In genomic region chr6:42885702-42886101, GRCh38 we compare ENCODE assay signal across 26 cellular contexts. TPM values are rescaled to one million over a fixed set of nuclear protein-coding genes. Genes with fewer than 3 reads are reported as not detected.
A peak's percentile ranks its signal among the peaks of the same experiment; 100 is the strongest.
DNase-seq lines count a peak whose midpoint lies in the region; ATAC-seq, FAIRE-seq and TF ChIP-seq lines count a peak whose summit lies in the region.
"Had no signal": no experiment of that assay in that cellular context is flagged by ENCODE, and none has a peak within 500 bp of the region (broad histone marks: within the 10 kb centered on the region; RNA-seq: fewer than 3 reads in every experiment).

No MANE protein-coding gene starts in this region.

- no peak overlapping the region for H3K9ac ChIP-seq in HepG2 (ENCODE audit: insufficient read depth, low read depth, low read length)
- H3K9ac ChIP-seq: GM23248 had no signal

- H3K4me1 Mint-ChIP-seq in neural crest cell: peaks cover 15% of the 10 kb centered on the region

- BruUV-seq in HepG2 (replicated peaks; lab: Mats Ljungman, UMichigan): no TSS peak

- peaks cover 54% of the 10 kb centered on the region for H3K4me1 ChIP-seq in HepG2 (ENCODE audit: insufficient read depth, low read length)
- peaks cover 0 to 9% (median 2%) of the 10 kb centered on the region in 4 donors for H3K4me1 ChIP-seq in right lobe of liver
- peaks cover 0 to 42% (median 8%) of the 10 kb centered on the region in 4 donors for H3K4me1 ChIP-seq in tibial nerve
- H3K4me1 ChIP-seq: Caco-2 had no signal

- no peak overlapping the region for H3K4me3 ChIP-seq in HepG2 (replicated peaks in 1 of 3; ENCODE audit: insufficient read depth in 1 of 3, low read depth in 2 of 3, low read length in 3 of 3)
- no peak overlapping the region for H3K4me3 ChIP-seq in right lobe of liver
- no peak overlapping the region for H3K4me3 ChIP-seq in tibial nerve
- H3K4me3 ChIP-seq: A549; BLaER1 treated with 17β-estradiol and CSF1 and Interleukin-3, amounts not matched to agents 10 nM and 100 nM; GM12878; GM23248; Peyer's patch had no signal

- no peak for TF ChIP-seq EP300 in HepG2 (IDR thresholded peaks at IDR 0.05; ENCODE audit: low read depth in 2 of 2, low read length in 2 of 2)
- TF ChIP-seq EP300 in HepG2 (CRISPR knock-in tag; IDR thresholded peaks at IDR 0.05; ENCODE audit: borderline replicate concordance): no peak
- TF ChIP-seq EP300 in tibial nerve (IDR thresholded peaks at IDR 0.05): no peak

- 91% methylated on average over 4 of the region's 4 CpGs for WGBS in HepG2 (ENCODE audit: low lambda C conversion rate)
- 68% methylated on average over 4 of the region's 4 CpGs for WGBS in right lobe of liver (ENCODE audit: insufficient coverage, low coverage, low lambda C conversion rate, missing lambda C conversion rate)
- 73 to 82% methylated on average over 4 of the region's 4 CpGs for WGBS in tibial nerve, 2 donors

- no peak for DNase-seq in HepG2 (ENCODE audit: low spot score)
- DNase-seq in right lobe of liver: no peak
- peak; percentile 85 for DNase-seq in amniotic epithelial cell (ENCODE audit: low read depth)
- no peak for DNase-seq in neural crest cell (ENCODE audit: low read depth, low spot score)
- no peak for DNase-seq in tibial nerve (ENCODE audit: low spot score in 2 of 2)
- no peak for DNase-seq in GDM1 (lab: John Stamatoyannopoulos, UW)
- DNase-seq: AML-193; Caco-2; CD8-positive, alpha-beta T cell; GM23248; H9; NCI-H1092; NCI-H1417 treated with DMSO at 0.1 percent for 48 hours; NCI-H1694 treated with DMSO at 0.1 percent for 48 hours; NCI-H2081; NCI-H2227 treated with DMSO at 0.1 percent for 48 hours; NCI-H526 treated with DMSO at 0.1 percent for 48 hours; Peyer's patch; SHP77 treated with DMSO at 0.1 percent for 48 hours had no signal

- H3K4me3 Mint-ChIP-seq in neural crest cell: peak overlapping the region; percentile 29
- H3K4me3 Mint-ChIP-seq: CD8-positive, alpha-beta T cell; H9 had no signal

- no peak for FAIRE-seq in HepG2 (lab: Jason Lieb, UNC)
- FAIRE-seq: A549, G401.6, GM12878 had no signal

- peaks cover 11% of the 10 kb centered on the region for H4K20me1 ChIP-seq in HepG2 (ENCODE audit: insufficient read depth, low read length)

- H3K36me3 ChIP-seq in HepG2 (replicated peaks in 1 of 2; ENCODE audit: control insufficient read depth in 1 of 2, insufficient read depth in 2 of 2, low read length in 2 of 2): peaks cover 30 to 44% of the 10 kb centered on the region in 2 experiments
- H3K36me3 ChIP-seq in right lobe of liver: peaks cover 6 to 54% (median 32%) of the 10 kb centered on the region in 4 donors
- H3K36me3 ChIP-seq in tibial nerve: peaks cover 6 to 69% (median 24%) of the 10 kb centered on the region in 3 donors

- H3K27me3 Mint-ChIP-seq in neural crest cell (ENCODE audit: low read depth): no peaks in the 10 kb centered on the region

- no peak for TF ChIP-seq POLR2A in HepG2 (IDR thresholded peaks at IDR 0.05; ENCODE audit: insufficient read depth in 1 of 2, low read depth in 2 of 2, low read length in 2 of 2)
- TF ChIP-seq POLR2A in right lobe of liver (IDR thresholded peaks at IDR 0.05): no peak
- no peak for TF ChIP-seq POLR2A in tibial nerve (IDR thresholded peaks at IDR 0.05)

- H3K79me2 ChIP-seq in HepG2 (ENCODE audit: insufficient read depth, low read length): peaks cover 33% of the 10 kb centered on the region

- CTCF ChIA-PET in HepG2 (lab: Yijun Ruan, JAX; ENCODE audit: low intra/inter-chr PET ratio, low total read pairs): no interaction called here

- no peak overlapping the region for H3K27ac Mint-ChIP-seq in neural crest cell (ENCODE audit: unreplicated experiment)
- H3K27ac Mint-ChIP-seq: CD8-positive, alpha-beta T cell had no signal

- H3K36me3 Mint-ChIP-seq in neural crest cell (ENCODE audit: low read depth): peaks cover 23% of the 10 kb centered on the region

- no peaks in the 10 kb centered on the region for H3K9me3 Mint-ChIP-seq in neural crest cell
- H3K9me3 Mint-ChIP-seq: CD8-positive, alpha-beta T cell; H9 had no signal

- H2AFZ ChIP-seq in HepG2 (ENCODE audit: low read length): no peak overlapping the region
- H2AFZ ChIP-seq: GM23248 had no signal

- intact Hi-C loops in HepG2 (cut with micrococcal nuclease; ENCODE audit: unreplicated experiment): no loop called here
- intact Hi-C loops in right lobe of liver (cut with DNase I): loop anchor here in 1 of 2 donors (10.0 kb wide), 1 partner anchor 141 kb away; the partner anchor contains the start of gene TBCC

- no peak overlapping the region for H3K4me2 ChIP-seq in HepG2 (ENCODE audit: low read depth, low read length)
- H3K4me2 ChIP-seq: A549; BLaER1 treated with 17β-estradiol and CSF1 and Interleukin-3, amounts not matched to agents 10 nM and 100 nM had no signal

- POLR2A ChIA-PET in HepG2 (lab: Yijun Ruan, JAX): no interaction called here

- H3K9me3 ChIP-seq in HepG2 (ENCODE audit: low read length): no peaks in the 10 kb centered on the region
- H3K9me3 ChIP-seq in right lobe of liver: no peaks in the 10 kb centered on the region
- no peaks in the 10 kb centered on the region for H3K9me3 ChIP-seq in tibial nerve
- H3K9me3 ChIP-seq: A549; BLaER1 treated with 17β-estradiol and CSF1 and Interleukin-3, amounts not matched to agents 10 nM and 100 nM; Caco-2; Peyer's patch had no signal

- no peak overlapping the region for H3K27ac ChIP-seq in HepG2 (ENCODE audit: extremely low read length, insufficient read depth, low read length)
- no peak overlapping the region for H3K27ac ChIP-seq in right lobe of liver
- no peak overlapping the region for H3K27ac ChIP-seq in tibial nerve
- H3K27ac ChIP-seq: A549; BLaER1 treated with 17β-estradiol and CSF1 and Interleukin-3, amounts not matched to agents 10 nM and 100 nM; GM23248; HL-60; Peyer's patch had no signal

- no peak for TF ChIP-seq RAD21 in HepG2 (CRISPR knock-in tag; IDR thresholded peaks at IDR 0.05)

- no peak for TF ChIP-seq CTCF in HepG2 (CRISPR knock-in tag; IDR thresholded peaks at IDR 0.05)
- no peak for TF ChIP-seq CTCF in right lobe of liver (IDR thresholded peaks at IDR 0.05)
- no peak for TF ChIP-seq CTCF in neural crest cell (conservative IDR thresholded peaks at IDR 0.05)
- TF ChIP-seq CTCF in tibial nerve (IDR thresholded peaks at IDR 0.05): no peak

- H3K27me3 ChIP-seq in HepG2 (ENCODE audit: control insufficient read depth in 1 of 2, insufficient read depth in 2 of 2, low read length in 2 of 2) (no peaks in the 10 kb centered on the region), right lobe of liver (no peaks in the 10 kb centered on the region), tibial nerve (no peaks in the 10 kb centered on the region)
- H3K27me3 ChIP-seq: BLaER1 treated with 17β-estradiol and CSF1 and Interleukin-3, amounts not matched to agents 10 nM and 100 nM; Peyer's patch had no signal

- in situ Hi-C loops in HepG2 (cut with HindIII; ENCODE audit: extremely low pct_ligation_motif_present, low pct_unique_long_range_greater_than_20kb): no loop called here

- no peak for ATAC-seq in HepG2
- no peak for ATAC-seq in right lobe of liver
- no peak for ATAC-seq in HG02884 (IDR thresholded peaks at IDR 0.05; ENCODE audit: unreplicated experiment)
- ATAC-seq: A549; CD8-positive, alpha-beta T cell; GM12878 had no signal

RNA-seq across cellular contexts. Expression of gene RPL7L1, which starts 6.3 kb away (rescaled TPM):
- total RNA-seq in HepG2 (2016; rRNA removed; fragmentation: Illumina TruSeq; extraction: Trizol): 179 and 228 TPM in 2 replicates
- 34.8 and 36.3 TPM in 2 replicates for total RNA-seq in HepG2 (2016; cell fraction: cytosol; rRNA removed; fragmentation: Illumina TruSeq; extraction: Trizol; ENCODE audit: low read depth)
- total RNA-seq in HepG2 (2016; cell fraction: insoluble cytoplasmic fraction; rRNA removed; fragmentation: Illumina TruSeq; extraction: Trizol): 172 and 248 TPM in 2 replicates
- 98.2 and 108 TPM in 2 replicates for total RNA-seq in HepG2 (2016; cell fraction: membrane; rRNA removed; fragmentation: Illumina TruSeq; extraction: Trizol)
- 79.2 and 84.2 TPM in 2 replicates for total RNA-seq in HepG2 (2016; cell fraction: nucleus; rRNA removed; fragmentation: Illumina TruSeq; extraction: Trizol)
- polyA plus RNA-seq in HepG2 (2011; rRNA removed): 51.6 and 52.0 TPM in 2 replicates
- polyA plus RNA-seq in HepG2 (2011; cell fraction: cytosol; rRNA removed): 40.8 and 57.7 TPM in 2 replicates
- polyA plus RNA-seq in HepG2 (2011; cell fraction: nucleus; rRNA removed): 18.1 and 25.2 TPM in 2 replicates
- polyA plus RNA-seq in HepG2 (2012): 116 and 118 TPM in 2 replicates
- polyA plus RNA-seq in HepG2 (2016; cell fraction: cytosol; fragmentation: Illumina TruSeq; extraction: Trizol; ENCODE audit: low read depth): 16.4 and 17.2 TPM in 2 replicates
- 182 and 194 TPM in 2 replicates for polyA plus RNA-seq in HepG2 (2016; cell fraction: insoluble cytoplasmic fraction; fragmentation: Illumina TruSeq; extraction: Trizol; ENCODE audit: low read depth)
- polyA plus RNA-seq in HepG2 (2016; cell fraction: membrane; fragmentation: Illumina TruSeq; extraction: Trizol; ENCODE audit: low read depth): 45.4 and 49.4 TPM in 2 replicates
- polyA plus RNA-seq in HepG2 (2016; cell fraction: nucleus; fragmentation: Illumina TruSeq; extraction: Trizol; ENCODE audit: insufficient read depth, low read depth): 90.1 and 101 TPM in 2 replicates
- 58.1 and 94.4 TPM in 2 replicates for polyA minus RNA-seq in HepG2 (2011; rRNA and poly(A)+ RNA removed; ENCODE audit: low replicate concordance)
- polyA minus RNA-seq in HepG2 (2011; cell fraction: cytosol; rRNA and poly(A)+ RNA removed): 36.1 and 48.1 TPM in 2 replicates
- 68.2 and 106 TPM in 2 replicates for polyA minus RNA-seq in HepG2 (2011; cell fraction: nucleus; rRNA and poly(A)+ RNA removed)
- 100 to 1,000 TPM in 1 of 6 experiments, 10 to 100 TPM in 5; 36.6 to 114 (median 44.2) TPM for total RNA-seq in right lobe of liver
- 103 and 105 TPM in 2 replicates for total RNA-seq in neural crest cell
- 10 to 100 TPM; 59.0 to 89.2 (median 83.7) TPM for total RNA-seq in tibial nerve

RNA-seq across cellular contexts. Expression of gene PTCRA, which starts 30.2 kb away (rescaled TPM):
- total RNA-seq in HepG2 (2016; rRNA removed; fragmentation: Illumina TruSeq; extraction: Trizol) (not detected in 2 replicates), right lobe of liver (under 1 TPM in 3 of 6 experiments, not detected in 3; 0.31 to 0.46 (median 0.37) TPM), neural crest cell (not detected in 2 replicates), tibial nerve (not detected)
- not detected in 2 replicates for total RNA-seq in HepG2 (2016; cell fraction: cytosol; rRNA removed; fragmentation: Illumina TruSeq; extraction: Trizol; ENCODE audit: low read depth)
- not detected in 2 replicates for total RNA-seq in HepG2 (2016; cell fraction: insoluble cytoplasmic fraction; rRNA removed; fragmentation: Illumina TruSeq; extraction: Trizol)
- total RNA-seq in HepG2 (2016; cell fraction: membrane; rRNA removed; fragmentation: Illumina TruSeq; extraction: Trizol): not detected in 2 replicates
- total RNA-seq in HepG2 (2016; cell fraction: nucleus; rRNA removed; fragmentation: Illumina TruSeq; extraction: Trizol): not detected in 2 replicates
- not detected in 2 replicates for polyA plus RNA-seq in HepG2 (2011; rRNA removed)
- polyA plus RNA-seq in HepG2 (2011; cell fraction: cytosol; rRNA removed): not detected in 2 replicates
- polyA plus RNA-seq in HepG2 (2011; cell fraction: nucleus; rRNA removed): 0.12 and 0.51 TPM in 2 replicates
- polyA plus RNA-seq in HepG2 (2012): not detected in 2 replicates
- not detected in 2 replicates for polyA plus RNA-seq in HepG2 (2016; cell fraction: cytosol; fragmentation: Illumina TruSeq; extraction: Trizol; ENCODE audit: low read depth)
- not detected in 2 replicates for polyA plus RNA-seq in HepG2 (2016; cell fraction: insoluble cytoplasmic fraction; fragmentation: Illumina TruSeq; extraction: Trizol; ENCODE audit: low read depth)
- polyA plus RNA-seq in HepG2 (2016; cell fraction: membrane; fragmentation: Illumina TruSeq; extraction: Trizol; ENCODE audit: low read depth): not detected in 2 replicates
- not detected in 2 replicates for polyA plus RNA-seq in HepG2 (2016; cell fraction: nucleus; fragmentation: Illumina TruSeq; extraction: Trizol; ENCODE audit: insufficient read depth, low read depth)
- polyA minus RNA-seq in HepG2 (2011; rRNA and poly(A)+ RNA removed; ENCODE audit: low replicate concordance): not detected in 2 replicates
- polyA minus RNA-seq in HepG2 (2011; cell fraction: cytosol; rRNA and poly(A)+ RNA removed): not detected in 2 replicates
- not detected in 2 replicates for polyA minus RNA-seq in HepG2 (2011; cell fraction: nucleus; rRNA and poly(A)+ RNA removed)
- total RNA-seq: Caco-2; CD8-positive, alpha-beta T cell; GM23248; H9; NCI-H460; Peyer's patch had no signal
- polyA plus RNA-seq: A549, GM23248 had no signal

RNA-seq across cellular contexts. Expression of gene CNPY3, which starts 43.6 kb away (rescaled TPM):
- total RNA-seq in HepG2 (2016; rRNA removed; fragmentation: Illumina TruSeq; extraction: Trizol) (31.4 and 60.2 TPM in 2 replicates), right lobe of liver (10 to 100 TPM; 11.1 to 75.4 (median 28.8) TPM), neural crest cell (61.3 and 62.6 TPM in 2 replicates), tibial nerve (10 to 100 TPM; 42.6 to 50.3 (median 47.1) TPM)
- total RNA-seq in HepG2 (2016; cell fraction: cytosol; rRNA removed; fragmentation: Illumina TruSeq; extraction: Trizol; ENCODE audit: low read depth): 25.4 and 31.7 TPM in 2 replicates
- 32.0 and 60.7 TPM in 2 replicates for total RNA-seq in HepG2 (2016; cell fraction: insoluble cytoplasmic fraction; rRNA removed; fragmentation: Illumina TruSeq; extraction: Trizol)
- 38.9 and 45.0 TPM in 2 replicates for total RNA-seq in HepG2 (2016; cell fraction: membrane; rRNA removed; fragmentation: Illumina TruSeq; extraction: Trizol)
- total RNA-seq in HepG2 (2016; cell fraction: nucleus; rRNA removed; fragmentation: Illumina TruSeq; extraction: Trizol): 42.6 and 49.4 TPM in 2 replicates
- polyA plus RNA-seq in HepG2 (2011; rRNA removed): 38.3 and 42.3 TPM in 2 replicates
- polyA plus RNA-seq in HepG2 (2011; cell fraction: cytosol; rRNA removed): 43.4 and 51.8 TPM in 2 replicates
- 30.8 and 35.3 TPM in 2 replicates for polyA plus RNA-seq in HepG2 (2011; cell fraction: nucleus; rRNA removed)
- 51.7 and 54.0 TPM in 2 replicates for polyA plus RNA-seq in HepG2 (2012)
- polyA plus RNA-seq in HepG2 (2016; cell fraction: cytosol; fragmentation: Illumina TruSeq; extraction: Trizol; ENCODE audit: low read depth): 38.7 and 48.0 TPM in 2 replicates
- 35.6 and 38.7 TPM in 2 replicates for polyA plus RNA-seq in HepG2 (2016; cell fraction: insoluble cytoplasmic fraction; fragmentation: Illumina TruSeq; extraction: Trizol; ENCODE audit: low read depth)
- polyA plus RNA-seq in HepG2 (2016; cell fraction: membrane; fragmentation: Illumina TruSeq; extraction: Trizol; ENCODE audit: low read depth): 44.3 and 50.0 TPM in 2 replicates
- polyA plus RNA-seq in HepG2 (2016; cell fraction: nucleus; fragmentation: Illumina TruSeq; extraction: Trizol; ENCODE audit: insufficient read depth, low read depth): 94.9 and 101 TPM in 2 replicates
- polyA minus RNA-seq in HepG2 (2011; rRNA and poly(A)+ RNA removed; ENCODE audit: low replicate concordance): 28.5 and 45.2 TPM in 2 replicates
- 16.2 and 20.4 TPM in 2 replicates for polyA minus RNA-seq in HepG2 (2011; cell fraction: cytosol; rRNA and poly(A)+ RNA removed)
- polyA minus RNA-seq in HepG2 (2011; cell fraction: nucleus; rRNA and poly(A)+ RNA removed): 9.7 and 11.9 TPM in 2 replicates
